In the genomic region with DNA sequence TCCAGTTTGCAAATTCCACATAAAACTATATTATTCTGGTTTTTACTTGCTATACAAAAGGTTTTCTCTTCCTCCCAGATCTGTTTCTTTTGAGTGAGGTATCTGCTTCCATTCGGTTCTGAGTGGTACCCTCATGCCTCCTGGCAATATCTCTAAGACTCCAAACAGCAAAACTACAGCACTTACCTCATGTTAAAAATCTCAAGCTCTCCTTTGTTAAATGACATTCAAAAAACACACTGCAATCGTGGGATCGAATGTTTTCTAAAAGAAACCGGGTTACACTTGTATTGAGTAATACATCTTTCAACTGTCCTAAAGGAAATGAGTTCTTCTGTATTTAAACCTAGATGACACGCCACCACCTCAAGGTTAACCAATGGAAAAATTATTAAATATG, we compare ENCODE assay signal across 18 cellular contexts. TPM values are rescaled to one million over a fixed set of nuclear protein-coding genes. Genes with fewer than 3 reads are reported as not detected.
DNase-seq lines count a peak whose midpoint lies in the region; ATAC-seq and TF ChIP-seq lines count a peak whose summit lies in the region.
"Had no signal": no experiment of that assay in that cellular context is flagged by ENCODE, and none has a peak within 500 bp of the region (broad histone marks: within the 10 kb centered on the region; RNA-seq: fewer than 3 reads in every experiment).

No MANE protein-coding gene starts in this region.

- H3K36me3 Mint-ChIP-seq in HFFc6 (ENCODE audit: low read depth) (peaks cover 71% of the 10 kb centered on the region), nephron (ENCODE audit: low read depth) (peaks cover 86% of the 10 kb centered on the region), mesothelial cell of epicardium (peaks cover 64% of the 10 kb centered on the region)
- H3K36me3 Mint-ChIP-seq in activated naive CD4-positive, alpha-beta T cell treated with anti-CD3 and anti-CD28 coated beads, Interleukin-2, amount 50 U/mL, for 72 hours, result peaks cover 25 to 74% of the 10 kb centered on the region in 2 donors

- DNase-seq in NOMO-1 treated with DMSO at 0.1 percent for 48 hours (lab: John Stamatoyannopoulos, UW; ENCODE audit: unreplicated experiment) (peak; percentile 57), NOMO-1 treated with dmso at 0.1 percent for 144 hours (lab: John Stamatoyannopoulos, UW; ENCODE audit: unreplicated experiment) (no peak), HFFc6 (no peak), mesothelial cell of epicardium (ENCODE audit: low spot score in 2 of 2, unreplicated experiment in 2 of 2) (no peak)
- DNase-seq in activated naive CD4-positive, alpha-beta T cell treated with anti-CD3 and anti-CD28 coated beads, Interleukin-2, amount 50 U/mL, for 72 hours (ENCODE audit: low spot score in 2 of 2), result no peak
- DNase-seq: 8988T; central memory CD4-positive, alpha-beta T cell; DMS79 treated with DMSO at 0.1 percent for 48 hours; effector memory CD4-positive, alpha-beta T cell; left colon; NCI-H2029 treated with DMSO at 0.1 percent for 48 hours; NCI-H510A treated with DMSO at 0.1 percent for 48 hours; pancreas; upper lobe of left lung had no signal

- H3K27ac Mint-ChIP-seq in HFFc6 (peak overlapping the region; percentile 62), nephron (peak overlapping the region; percentile 6 to 10 (median 10)), mesothelial cell of epicardium (no peak overlapping the region)
- peak overlapping the region; percentile 45 to 56 for H3K27ac Mint-ChIP-seq in activated naive CD4-positive, alpha-beta T cell treated with anti-CD3 and anti-CD28 coated beads, Interleukin-2, amount 50 U/mL, for 72 hours

- peak overlapping the region; percentile 16; the same call in 1 of the 2 replicates for H3K4me3 Mint-ChIP-seq in HFFc6
- H3K4me3 Mint-ChIP-seq in nephron, result no peak overlapping the region
- no peak overlapping the region for H3K4me3 Mint-ChIP-seq in mesothelial cell of epicardium

- no peak for ATAC-seq in activated naive CD4-positive, alpha-beta T cell treated with anti-CD3 and anti-CD28 coated beads, Interleukin-2, amount 50 U/mL, for 72 hours
- ATAC-seq in HG03460 (IDR thresholded peaks at IDR 0.05; ENCODE audit: unreplicated experiment), result no peak
- ATAC-seq in GM21515 (IDR thresholded peaks at IDR 0.05; ENCODE audit: unreplicated experiment), result no peak
- ATAC-seq: HepG2, left colon, pancreas had no signal

- TF ChIP-seq CTCF in HFFc6 (IDR thresholded peaks at IDR 0.05) (no peak), nephron (IDR thresholded peaks at IDR 0.05; ENCODE audit: unreplicated experiment in 3 of 3) (no peak), mesothelial cell of epicardium (IDR thresholded peaks at IDR 0.05; ENCODE audit: unreplicated experiment) (no peak)

- H3K4me1 Mint-ChIP-seq in HFFc6 (ENCODE audit: low read depth) (peaks cover 79% of the 10 kb centered on the region), nephron (peaks cover 49% of the 10 kb centered on the region), mesothelial cell of epicardium (peaks cover 9% of the 10 kb centered on the region)

- no peaks in the 10 kb centered on the region for H3K9me3 Mint-ChIP-seq in HFFc6
- H3K9me3 Mint-ChIP-seq in activated naive CD4-positive, alpha-beta T cell treated with anti-CD3 and anti-CD28 coated beads, Interleukin-2, amount 50 U/mL, for 72 hours, result no peaks in the 10 kb centered on the region
- H3K9me3 Mint-ChIP-seq in nephron, result no peaks in the 10 kb centered on the region
- peaks cover 12% of the 10 kb centered on the region for H3K9me3 Mint-ChIP-seq in mesothelial cell of epicardium

- H3K27me3 Mint-ChIP-seq in HFFc6 (ENCODE audit: insufficient read depth) (peaks cover 5% of the 10 kb centered on the region), nephron (ENCODE audit: low read depth) (no peaks in the 10 kb centered on the region), mesothelial cell of epicardium (ENCODE audit: low read depth) (no peaks in the 10 kb centered on the region)

RNA-seq across cellular contexts. Expression of gene YWHAG, which starts 11.1 kb away (rescaled TPM):
- 100 to 1,000 TPM; 171 to 210 (median 180) TPM for total RNA-seq in HFFc6 (2021; fragmentation: NEBNext Ultra II Directional; extraction: Animal tissue kit (Norgen Biotek cat#: 25700))
- total RNA-seq in activated naive CD4-positive, alpha-beta T cell treated with anti-CD3 and anti-CD28 coated beads, Interleukin-2, amount 50 U/mL, for 72 hours, result 100 to 1,000 TPM; 103 to 143 TPM
- 144 to 145 TPM (median 145 TPM) in 3 replicates for total RNA-seq in mesothelial cell of epicardium

RNA-seq across cellular contexts. Expression of gene HSPB1, which starts 45.2 kb away (rescaled TPM):
- total RNA-seq in HFFc6 (2021; fragmentation: NEBNext Ultra II Directional; extraction: Animal tissue kit (Norgen Biotek cat#: 25700)), result 1,000 to 10,000 TPM; 1,016 to 1,211 (median 1,126) TPM
- total RNA-seq in activated naive CD4-positive, alpha-beta T cell treated with anti-CD3 and anti-CD28 coated beads, Interleukin-2, amount 50 U/mL, for 72 hours, result 10 to 100 TPM; 42.5 to 78.1 TPM
- 235 to 241 TPM (median 239 TPM) in 3 replicates for total RNA-seq in mesothelial cell of epicardium
